Comparison of ENCODE assay signal across 8 cellular contexts in the genomic region with DNA sequence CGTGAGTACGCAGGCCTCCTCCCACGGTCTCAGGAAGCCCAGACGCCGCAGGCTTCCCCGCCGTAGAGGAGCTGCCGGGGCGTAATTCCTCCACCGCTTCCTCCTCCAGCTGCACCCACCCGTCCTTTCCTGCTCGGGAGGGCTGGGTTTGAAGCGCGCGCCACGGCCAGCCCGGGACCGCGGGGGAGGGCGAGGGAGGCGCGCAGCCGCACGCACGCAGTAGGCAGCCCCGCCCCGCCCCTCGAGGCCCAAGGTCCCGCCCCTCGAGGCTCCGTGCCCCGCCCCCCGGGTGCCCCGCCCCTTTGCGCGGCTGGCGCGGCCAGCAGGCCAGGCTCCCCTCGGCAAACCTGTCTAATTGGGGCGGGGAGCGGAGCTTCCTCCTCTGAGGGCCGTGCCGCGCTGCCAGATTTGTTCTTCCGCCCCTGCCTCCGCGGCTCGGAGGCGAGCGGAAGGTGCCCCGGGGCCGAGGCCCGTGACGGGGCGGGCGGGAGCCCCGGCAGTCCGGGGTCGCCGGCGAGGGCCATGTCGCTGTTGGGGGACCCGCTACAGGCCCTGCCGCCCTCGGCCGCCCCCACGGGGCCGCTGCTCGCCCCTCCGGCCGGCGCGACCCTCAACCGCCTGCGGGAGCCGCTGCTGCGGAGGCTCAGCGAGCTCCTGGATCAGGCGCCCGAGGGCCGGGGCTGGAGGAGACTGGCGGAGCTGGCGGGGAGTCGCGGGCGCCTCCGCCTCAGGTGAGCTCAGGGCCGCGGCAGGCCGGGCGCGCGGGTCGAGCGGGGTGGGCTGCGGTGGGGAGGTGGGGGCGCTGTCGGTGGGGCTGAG. TPM values are rescaled to one million over a fixed set of nuclear protein-coding genes. Genes with fewer than 3 reads are reported as not detected.
DNase-seq lines count a peak whose midpoint lies in the region; ATAC-seq, FAIRE-seq and TF ChIP-seq lines count a peak whose summit lies in the region.

A gene with protein sequence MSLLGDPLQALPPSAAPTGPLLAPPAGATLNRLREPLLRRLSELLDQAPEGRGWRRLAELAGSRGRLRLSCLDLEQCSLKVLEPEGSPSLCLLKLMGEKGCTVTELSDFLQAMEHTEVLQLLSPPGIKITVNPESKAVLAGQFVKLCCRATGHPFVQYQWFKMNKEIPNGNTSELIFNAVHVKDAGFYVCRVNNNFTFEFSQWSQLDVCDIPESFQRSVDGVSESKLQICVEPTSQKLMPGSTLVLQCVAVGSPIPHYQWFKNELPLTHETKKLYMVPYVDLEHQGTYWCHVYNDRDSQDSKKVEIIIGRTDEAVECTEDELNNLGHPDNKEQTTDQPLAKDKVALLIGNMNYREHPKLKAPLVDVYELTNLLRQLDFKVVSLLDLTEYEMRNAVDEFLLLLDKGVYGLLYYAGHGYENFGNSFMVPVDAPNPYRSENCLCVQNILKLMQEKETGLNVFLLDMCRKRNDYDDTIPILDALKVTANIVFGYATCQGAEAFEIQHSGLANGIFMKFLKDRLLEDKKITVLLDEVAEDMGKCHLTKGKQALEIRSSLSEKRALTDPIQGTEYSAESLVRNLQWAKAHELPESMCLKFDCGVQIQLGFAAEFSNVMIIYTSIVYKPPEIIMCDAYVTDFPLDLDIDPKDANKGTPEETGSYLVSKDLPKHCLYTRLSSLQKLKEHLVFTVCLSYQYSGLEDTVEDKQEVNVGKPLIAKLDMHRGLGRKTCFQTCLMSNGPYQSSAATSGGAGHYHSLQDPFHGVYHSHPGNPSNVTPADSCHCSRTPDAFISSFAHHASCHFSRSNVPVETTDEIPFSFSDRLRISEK (plus strand): TSS at position 344 of the 819 bp plus-strand sequence. CDS start 179 bp downstream, at position 523.

- H3K27ac Mint-ChIP-seq in T-helper 1 cell treated with Interleukin-12 subunit alpha and Interleukin-12 subunit beta and Interleukin-4 antibody, amounts not matched to agents 30 μg/mL and 1 μg/mL, for 36 hours: peak within 1 kb of the TSS; percentile 91

- TF ChIP-seq POLR2A in GM15510 (IDR thresholded peaks at IDR 0.05; ENCODE audit: borderline replicate concordance, extremely low read depth, insufficient read length): peak; percentile 93

- H3K9me3 Mint-ChIP-seq in T-helper 1 cell treated with Interleukin-12 subunit alpha and Interleukin-12 subunit beta and Interleukin-4 antibody, amounts not matched to agents 30 μg/mL and 1 μg/mL, for 36 hours: no peaks in the 10 kb centered on the region

- peaks cover 3% of the 10 kb centered on the region for H3K27me3 Mint-ChIP-seq in T-helper 1 cell treated with Interleukin-12 subunit alpha and Interleukin-12 subunit beta and Interleukin-4 antibody, amounts not matched to agents 30 μg/mL and 1 μg/mL, for 36 hours (ENCODE audit: low read depth)

- H3K4me1 Mint-ChIP-seq in T-helper 1 cell treated with Interleukin-12 subunit alpha and Interleukin-12 subunit beta and Interleukin-4 antibody, amounts not matched to agents 30 μg/mL and 1 μg/mL, for 36 hours (ENCODE audit: low read depth): peaks cover 47% of the 10 kb centered on the region

- DNase-seq in NCI-H1694 treated with DMSO at 0.1 percent for 48 hours (lab: John Stamatoyannopoulos, UW): peak; percentile 55
- peak; percentile 82 for DNase-seq in amniotic stem cell (lab: John Stamatoyannopoulos, UW)
- peak; percentile 97 for DNase-seq in left ventricle myocardium superior
- peak; percentile 33 for DNase-seq in pulmonary artery endothelial cell (ENCODE audit: low read depth, low spot score)
- peak; percentile 89 for DNase-seq in urothelium cell line (ENCODE audit: low spot score)

- H3K4me3 Mint-ChIP-seq in T-helper 1 cell treated with Interleukin-12 subunit alpha and Interleukin-12 subunit beta and Interleukin-4 antibody, amounts not matched to agents 30 μg/mL and 1 μg/mL, for 36 hours: peak within 1 kb of the TSS; percentile 89

- FAIRE-seq in urothelium cell line (lab: Jason Lieb, UNC): no peak

- H3K36me3 Mint-ChIP-seq in T-helper 1 cell treated with Interleukin-12 subunit alpha and Interleukin-12 subunit beta and Interleukin-4 antibody, amounts not matched to agents 30 μg/mL and 1 μg/mL, for 36 hours (ENCODE audit: low read depth): peaks cover 21% of the 10 kb centered on the region

- intact Hi-C loops in left ventricle myocardium superior (cut with micrococcal nuclease): no loop called here

- ATAC-seq in HG02884 (IDR thresholded peaks at IDR 0.05; ENCODE audit: unreplicated experiment) (peak; percentile 74), left ventricle myocardium superior (peak; percentile 98)

RNA-seq across cellular contexts. Expression of the gene that starts here (rescaled TPM):
- total RNA-seq in left ventricle myocardium superior (11.8 TPM), pulmonary artery endothelial cell (9.2 and 17.6 TPM in 2 replicates)

Comparison
In these comparisons a context has a peak if more than half of its experiments do, and no peak if none do; other contexts are left out.
1. Peak in every context shown above with its lines: DNase-seq and ATAC-seq.
2. DNase-seq: peak in every context shown above with its lines; median percentile 97 in left ventricle myocardium superior; 89 in urothelium cell line; 82 in amniotic stem cell; 55 in NCI-H1694 treated with DMSO at 0.1 percent for 48 hours; 33 in pulmonary artery endothelial cell.